ENCODE assay signal across 8 cellular contexts in genomic region chr1:177181631-177182291, GRCh38. TPM values are rescaled to one million over a fixed set of nuclear protein-coding genes. Genes with fewer than 3 reads are reported as not detected.
DNase-seq lines count a peak whose midpoint lies in the region; ATAC-seq, FAIRE-seq and TF ChIP-seq lines count a peak whose summit lies in the region.

No MANE protein-coding gene starts in this region.

- TF ChIP-seq CTCF in RWPE1 (conservative IDR thresholded peaks at IDR 0.05; ENCODE audit: low read depth) (peak; percentile 71), kidney (IDR thresholded peaks at IDR 0.05; ENCODE audit: borderline replicate concordance, extremely low read depth, insufficient read depth) (peak; percentile 67)

- H3K36me3 Mint-ChIP-seq in activated CD4-positive, alpha-beta T cell treated with anti-CD3 and anti-CD28 coated beads for 36 hours (ENCODE audit: low read depth), result no peaks in the 10 kb centered on the region

- intact Hi-C loops in activated CD4-positive, alpha-beta T cell treated with anti-CD3 and anti-CD28 coated beads for 36 hours (cut with DNase I, micrococcal nuclease), result loop anchor here (1.0 kb wide), 1 partner anchor 284 kb away; no protein-coding TSS in a partner anchor
- intact Hi-C loops in kidney (cut with DNase I), result no loop called here

- in situ Hi-C loops in T47D (cut with HindIII; ENCODE audit: low pct_unique_long_range_greater_than_20kb, low sequenced_read_pairs), result no loop called here

- no peaks in the 10 kb centered on the region for H4K20me1 ChIP-seq in Karpas-422 (ENCODE audit: insufficient read depth, low read depth, low read length)

- CTCF ChIA-PET in activated CD4-positive, alpha-beta T cell treated with anti-CD3 and anti-CD28 coated beads for 36 hours (lab: Charles Lee), result interaction anchor here (0.7 to 1.2 kb wide), 8 partner anchors 8 to 1227 kb away, joined by 3 to 5 read pairs (median 3); no protein-coding TSS in a partner anchor
- CTCF ChIA-PET in RWPE1 (lab: Yijun Ruan, JAX), result interaction anchor here (0.5 to 1.4 kb wide), 18 partner anchors 10 to 818 kb away, joined by 3 to 6 read pairs (median 4); no protein-coding TSS in a partner anchor

- H3K36me3 ChIP-seq in H7 (replicated peaks; ENCODE audit: control insufficient read depth, insufficient read depth, low read length), result no peaks in the 10 kb centered on the region
- no peaks in the 10 kb centered on the region for H3K36me3 ChIP-seq in Karpas-422 (ENCODE audit: insufficient read depth, low read length)
- no peaks in the 10 kb centered on the region for H3K36me3 ChIP-seq in kidney (ENCODE audit: control insufficient read depth in 1 of 2, insufficient read depth in 2 of 2, low read length in 2 of 2)

- H3K27ac ChIP-seq in Karpas-422 (ENCODE audit: low read length), result no peak overlapping the region
- no peak overlapping the region for H3K27ac ChIP-seq in RWPE1
- no peak overlapping the region for H3K27ac ChIP-seq in kidney (ENCODE audit: low read depth in 2 of 2, low read length in 2 of 2)

- peak; percentile 36 for ATAC-seq in activated CD4-positive, alpha-beta T cell treated with anti-CD3 and anti-CD28 coated beads for 36 hours

- no peak overlapping the region for H3K4me2 ChIP-seq in Karpas-422 (ENCODE audit: low read depth, low read length, poor library complexity, severe bottlenecking)

- no peaks in the 10 kb centered on the region for H3K9me3 ChIP-seq in Karpas-422 (ENCODE audit: low read length)
- H3K9me3 ChIP-seq in kidney (ENCODE audit: control insufficient read depth in 1 of 2, low read length in 2 of 2), result no peaks in the 10 kb centered on the region

- no peaks in the 10 kb centered on the region for H3K9me2 ChIP-seq in Karpas-422 (replicated peaks; ENCODE audit: insufficient read depth, low read length)

- POLR2A ChIA-PET in activated CD4-positive, alpha-beta T cell treated with anti-CD3 and anti-CD28 coated beads for 36 hours (lab: Charles Lee), result no interaction called here
- POLR2A ChIA-PET in RWPE1 (lab: Yijun Ruan, JAX; ENCODE audit: low non-redundant PET), result no interaction called here

- H2AFZ ChIP-seq in Karpas-422 (ENCODE audit: low read length), result no peak overlapping the region

- H3K4me3 Mint-ChIP-seq in activated CD4-positive, alpha-beta T cell treated with anti-CD3 and anti-CD28 coated beads for 36 hours, result peak overlapping the region; percentile 29

- H3K4me3 ChIP-seq in H7 (ENCODE audit: insufficient read depth, low read depth, low read length) (peak overlapping the region; percentile 41), Karpas-422 (ENCODE audit: low read length) (no peak overlapping the region), kidney (ENCODE audit: low read length in 2 of 2) (peak overlapping the region in 1 of 2 donors; percentile 34)

- no peak overlapping the region for H3K9ac ChIP-seq in Karpas-422 (ENCODE audit: low read length)
- H3K9ac ChIP-seq in kidney (ENCODE audit: low read length in 2 of 2), result no peak overlapping the region

- DNase-seq in activated CD4-positive, alpha-beta T cell treated with anti-CD3 and anti-CD28 coated beads for 36 hours, result peak; percentile 64
- DNase-seq in activated CD4-positive, alpha-beta T cell treated with anti-CD3 and anti-CD28 coated beads, Interleukin-2, amount 50 U/mL, for 1 hour, result no peak
- DNase-seq in H7, result peak; percentile 91
- peak; percentile 80 for DNase-seq in Karpas-422
- peak; percentile 64 for DNase-seq in RWPE1 (ENCODE audit: low spot score)
- peak; percentile 50 to 59 for DNase-seq in T47D (ENCODE audit: low read depth in 1 of 2, low spot score in 1 of 2)
- DNase-seq in kidney, result peak; percentile 74
- peak; percentile 7 for DNase-seq in stimulated activated CD4-positive, alpha-beta T cell treated with anti-CD3 and anti-CD28 coated beads, Interleukin-4, amount 100 ng/mL, for 24 hours

- H3K4me1 ChIP-seq in Karpas-422 (ENCODE audit: low read length) (no peaks in the 10 kb centered on the region), kidney (ENCODE audit: control insufficient read depth in 1 of 2, insufficient read depth in 1 of 2, low read depth in 1 of 2, low read length in 2 of 2) (peaks cover 0 to 4% of the 10 kb centered on the region in 2 donors)

- H3K27me3 ChIP-seq in H7 (ENCODE audit: control insufficient read depth, insufficient read depth, low read length) (peaks cover 47% of the 10 kb centered on the region), Karpas-422 (ENCODE audit: low read length) (no peaks in the 10 kb centered on the region; the same call in 1 of the 2 replicates)

- H3K27me3 Mint-ChIP-seq in activated CD4-positive, alpha-beta T cell treated with anti-CD3 and anti-CD28 coated beads for 36 hours, result peaks cover 20% of the 10 kb centered on the region

- no peak overlapping the region for H3K27ac Mint-ChIP-seq in activated CD4-positive, alpha-beta T cell treated with anti-CD3 and anti-CD28 coated beads for 36 hours

- no peaks in the 10 kb centered on the region for H3K9me3 Mint-ChIP-seq in activated CD4-positive, alpha-beta T cell treated with anti-CD3 and anti-CD28 coated beads for 36 hours (ENCODE audit: low read depth)

- H3K4me1 Mint-ChIP-seq in activated CD4-positive, alpha-beta T cell treated with anti-CD3 and anti-CD28 coated beads for 36 hours, result peaks cover 8% of the 10 kb centered on the region

- no peaks in the 10 kb centered on the region for H3K79me2 ChIP-seq in Karpas-422 (ENCODE audit: low read length)

- FAIRE-seq in kidney (lab: Jason Lieb, UNC), result no peak

RNA-seq across cellular contexts. Expression of gene BRINP2, which starts 11.0 kb away (rescaled TPM):
- total RNA-seq in activated CD4-positive, alpha-beta T cell treated with anti-CD3 and anti-CD28 coated beads for 36 hours, result not detected
- not detected in 2 replicates for total RNA-seq in H7 (2014; rRNA removed; shearing (Covaris generic))
- total RNA-seq in Karpas-422 (2014; rRNA removed; shearing (Covaris generic); ENCODE audit: low replicate concordance), result not detected in 2 replicates
- not detected for total RNA-seq in kidney
- polyA plus RNA-seq in kidney (ENCODE audit: insufficient read depth, low read depth, low replicate concordance), result not detected

RNA-seq across cellular contexts. Expression of gene ASTN1, which starts 17.2 kb away (rescaled TPM):
- total RNA-seq in activated CD4-positive, alpha-beta T cell treated with anti-CD3 and anti-CD28 coated beads for 36 hours, result not detected
- 0.41 and 0.48 TPM in 2 replicates for total RNA-seq in H7 (2014; rRNA removed; shearing (Covaris generic))
- not detected in 2 replicates for total RNA-seq in Karpas-422 (2014; rRNA removed; shearing (Covaris generic); ENCODE audit: low replicate concordance)
- total RNA-seq in kidney, result 0.25 TPM
- 0.19 TPM for polyA plus RNA-seq in kidney (ENCODE audit: insufficient read depth, low read depth, low replicate concordance)
